Comparison of ENCODE assay signal across 21 cellular contexts in genomic region chr9:138115506-138115905, GRCh38.
A peak's percentile ranks its signal among the peaks of the same experiment; 100 is the strongest.
DNase-seq lines count a peak whose midpoint lies in the region; ATAC-seq and TF ChIP-seq lines count a peak whose summit lies in the region.
"Had no signal": no experiment of that assay in that cellular context is flagged by ENCODE, and none has a peak within 500 bp of the region (broad histone marks: within the 10 kb centered on the region; RNA-seq: fewer than 3 reads in every experiment).

No MANE protein-coding gene starts in this region.

- intact Hi-C loops in stomach (cut with DNase I; ENCODE audit: low total_unique reads): no loop called here

- TF ChIP-seq POLR2A in stomach (IDR thresholded peaks at IDR 0.05): no peak

- no peaks in the 10 kb centered on the region for H3K36me3 ChIP-seq in stomach
- H3K36me3 ChIP-seq: BLaER1, SJSA1 had no signal

- TF ChIP-seq EP300 in stomach (IDR thresholded peaks at IDR 0.05): no peak

- peaks cover 0 to 47% (median 0%) of the 10 kb centered on the region in 3 donors for H3K27me3 ChIP-seq in stomach
- H3K27me3 ChIP-seq: BLaER1, SJSA1 had no signal

- WGBS in stomach, 5 donors: 82 to 88% (median 85%) methylated on average over 7 of the region's 7 CpGs; no CpG with 5 or more reads in 1 of the 5 donors

- DNase-seq in 8988T (peak; percentile 4), D341Med (ENCODE audit: low spot score) (peak; percentile 9), left lobe of liver (ENCODE audit: low spot score) (peak; percentile 24), stomach (peak; percentile 22), DMS53 treated with DMSO at 0.1 percent for 48 hours (lab: John Stamatoyannopoulos, UW; ENCODE audit: unreplicated experiment) (no peak)
- DNase-seq: ACHN; CD4-positive, alpha-beta memory T cell; DMS153; GDM1; Kasumi-1; NCI-H1694; NCI-H2081; NCI-H2171; NCI-H345; NCI-H524; NCI-H82 had no signal

- no peak for ATAC-seq in left lobe of liver
- no peak for ATAC-seq in HG03039 (IDR thresholded peaks at IDR 0.05; ENCODE audit: unreplicated experiment)
- no peak for ATAC-seq in GM18868 (IDR thresholded peaks at IDR 0.05; ENCODE audit: unreplicated experiment)

- no peaks in the 10 kb centered on the region for H3K9me3 ChIP-seq in stomach
- H3K9me3 ChIP-seq: BLaER1, Caco-2, SJSA1 had no signal

- H3K4me3 ChIP-seq in stomach: no peak overlapping the region
- H3K4me3 ChIP-seq: BLaER1, SJSA1 had no signal

- no peaks in the 10 kb centered on the region for H3K4me1 ChIP-seq in stomach
- H3K4me1 ChIP-seq: Caco-2, SJSA1 had no signal

- TF ChIP-seq CTCF in stomach (IDR thresholded peaks at IDR 0.05): no peak

- H3K27ac ChIP-seq in stomach: no peak overlapping the region
- H3K27ac ChIP-seq: BLaER1, SJSA1 had no signal
